In genomic region chr18:9825571-9826073, GRCh38 we compare ENCODE assay signal across 8 cellular contexts.
DNase-seq lines count a peak whose midpoint lies in the region; ATAC-seq and TF ChIP-seq lines count a peak whose summit lies in the region.

No MANE protein-coding gene starts in this region.

- intact Hi-C loops in esophagus muscularis mucosa (cut with DNase I): no loop called here

- TF ChIP-seq EP300 in esophagus muscularis mucosa (IDR thresholded peaks at IDR 0.05): peak; percentile 50

- ATAC-seq in GM19328 (IDR thresholded peaks at IDR 0.05; ENCODE audit: unreplicated experiment) (no peak), HG02840 (IDR thresholded peaks at IDR 0.05; ENCODE audit: low FRiP score, unreplicated experiment) (no peak), GM21390 (IDR thresholded peaks at IDR 0.05; ENCODE audit: unreplicated experiment) (no peak)

- H3K9me3 ChIP-seq in esophagus muscularis mucosa: no peaks in the 10 kb centered on the region

- H3K36me3 ChIP-seq in esophagus muscularis mucosa: no peaks in the 10 kb centered on the region

- no peak for TF ChIP-seq POLR2A in esophagus muscularis mucosa (IDR thresholded peaks at IDR 0.05; ENCODE audit: low read depth)

- DNase-seq in DMS53 (lab: John Stamatoyannopoulos, UW) (peak; percentile 96), OCI-M2 (lab: John Stamatoyannopoulos, UW; ENCODE audit: unreplicated experiment) (peak; percentile 23), esophagus muscularis mucosa (ENCODE audit: extremely low spot score) (peak; percentile 90), pons (ENCODE audit: low spot score) (peak; percentile 88), NCI-H82 treated with DMSO at 0.1 percent for 48 hours (lab: John Stamatoyannopoulos, UW; ENCODE audit: unreplicated experiment) (no peak)

- 42% methylated on average over 6 of the region's 6 CpGs for WGBS in esophagus muscularis mucosa

- H3K4me1 ChIP-seq in esophagus muscularis mucosa: peaks cover 25 to 57% (median 50%) of the 10 kb centered on the region in 4 donors

- peak overlapping the region; percentile 83 to 88 (median 86) for H3K27ac ChIP-seq in esophagus muscularis mucosa (replicated peaks in 1 of 4)

- TF ChIP-seq CTCF in esophagus muscularis mucosa (IDR thresholded peaks at IDR 0.05): no peak

- H3K27me3 ChIP-seq in esophagus muscularis mucosa: no peaks in the 10 kb centered on the region

- no peak overlapping the region for H3K4me3 ChIP-seq in esophagus muscularis mucosa
